8 cellular contexts compared by ENCODE assay signal in the genomic region with DNA sequence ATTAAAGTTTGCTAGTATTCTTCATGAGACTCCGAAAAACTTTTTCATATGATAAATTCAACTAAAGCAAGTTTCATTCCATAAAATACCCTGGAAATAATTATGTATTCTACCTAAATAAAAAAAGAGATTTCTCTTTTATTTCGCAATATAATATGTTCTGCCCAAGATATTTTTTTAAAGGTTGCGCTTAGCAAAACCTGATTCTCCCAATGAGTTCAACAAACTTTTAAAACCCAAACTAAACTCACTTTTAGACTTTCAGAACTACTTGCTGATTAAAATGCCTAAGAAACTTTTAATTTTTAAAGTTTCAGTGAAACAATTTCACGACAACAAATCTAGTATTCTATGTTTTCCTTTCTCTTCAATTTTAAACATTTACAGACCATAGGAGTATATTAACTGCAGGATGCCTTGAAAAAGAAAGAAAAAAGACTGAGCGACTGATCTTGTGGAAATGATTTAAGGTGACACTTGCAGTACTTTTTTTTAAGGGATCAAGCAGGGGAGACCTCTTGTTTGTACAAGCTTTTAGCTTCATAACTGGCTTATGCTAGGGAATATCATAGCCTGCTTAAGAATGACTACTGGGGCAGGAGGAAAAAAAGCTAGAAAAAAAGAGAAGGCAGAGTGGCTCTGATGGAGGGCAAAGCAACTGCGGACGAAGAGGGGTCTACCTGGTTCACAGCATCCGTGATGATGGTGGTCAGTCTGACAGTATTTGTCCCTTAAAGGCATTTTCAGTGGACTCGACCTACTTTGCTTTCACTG. TPM values are rescaled to one million over a fixed set of nuclear protein-coding genes. Genes with fewer than 3 reads are reported as not detected.
DNase-seq lines count a peak whose midpoint lies in the region; ATAC-seq and TF ChIP-seq lines count a peak whose summit lies in the region.

No MANE protein-coding gene starts in this region.

- H2AFZ ChIP-seq in GM23338, result peak overlapping the region; percentile 94
- H2AFZ ChIP-seq in SU-DHL-6 (ENCODE audit: low read depth, low read length, severe bottlenecking), result no peak overlapping the region

- H3K27ac ChIP-seq in GM23338 (ENCODE audit: low read depth) (no peak overlapping the region), SU-DHL-6 (ENCODE audit: low read depth, low read length) (peak overlapping the region; percentile 77)

- H3K79me2 ChIP-seq in GM23338 (replicated peaks; ENCODE audit: insufficient read depth), result no peaks in the 10 kb centered on the region
- peaks cover 65% of the 10 kb centered on the region for H3K79me2 ChIP-seq in SU-DHL-6 (ENCODE audit: insufficient read depth, low read length)

- no peaks in the 10 kb centered on the region for H3K9me3 Mint-ChIP-seq in GM23338

- H3F3A ChIP-seq in GM23338 (replicated peaks; ENCODE audit: low read depth) (no peaks in the 10 kb centered on the region), SU-DHL-6 (ENCODE audit: insufficient read depth) (no peaks in the 10 kb centered on the region; the same call in 1 of the 2 replicates)

- H3K9me2 ChIP-seq in GM23338 (ENCODE audit: insufficient read depth) (no peaks in the 10 kb centered on the region), SU-DHL-6 (replicated peaks; ENCODE audit: insufficient read depth, low read length) (no peaks in the 10 kb centered on the region)

- no peaks in the 10 kb centered on the region for H3K9me3 ChIP-seq in SU-DHL-6 (ENCODE audit: insufficient read depth, low read length)

- H3K27ac Mint-ChIP-seq in GM23338, result no peak overlapping the region

- peaks cover 29% of the 10 kb centered on the region for H3K27me3 Mint-ChIP-seq in GM23338 (ENCODE audit: insufficient read depth, low read depth, poor library complexity)

- H3K9ac ChIP-seq in SU-DHL-6 (ENCODE audit: low read length), result peak overlapping the region; percentile 96

- H3K4me1 Mint-ChIP-seq in GM23338, result peaks cover 11% of the 10 kb centered on the region; the same call in 2 of the 3 replicates

- DNase-seq in GM23338 (ENCODE audit: low spot score), result no peak
- no peak for DNase-seq in foreskin fibroblast
- DNase-seq in skeletal muscle cell (ENCODE audit: low read depth), result no peak
- DNase-seq in NCI-H1694 treated with DMSO at 0.1 percent for 48 hours (lab: John Stamatoyannopoulos, UW), result no peak

- ATAC-seq in GM23338 (no peak), HG03565 (IDR thresholded peaks at IDR 0.05; ENCODE audit: unreplicated experiment) (no peak), GM21390 (IDR thresholded peaks at IDR 0.05; ENCODE audit: unreplicated experiment) (no peak), HG02938 (IDR thresholded peaks at IDR 0.05; ENCODE audit: unreplicated experiment) (no peak)

- H3K27me3 ChIP-seq in GM23338 (ENCODE audit: insufficient read depth) (peaks cover 53% of the 10 kb centered on the region), SU-DHL-6 (ENCODE audit: low read length) (no peaks in the 10 kb centered on the region)

- peak overlapping the region; percentile 98 for H3K4me2 ChIP-seq in GM23338
- peak overlapping the region; percentile 73 for H3K4me2 ChIP-seq in SU-DHL-6 (ENCODE audit: low read depth, low read length, poor library complexity, severe bottlenecking)

- peaks cover 9% of the 10 kb centered on the region for H3K36me3 Mint-ChIP-seq in GM23338 (ENCODE audit: low read depth)

- peak overlapping the region; percentile 94 for H3K4me3 Mint-ChIP-seq in GM23338

- peak overlapping the region; percentile 89 for H3K4me3 ChIP-seq in GM23338
- peak overlapping the region; percentile 81 for H3K4me3 ChIP-seq in SU-DHL-6 (ENCODE audit: insufficient read depth, low read length, poor library complexity, severe bottlenecking)
- peak overlapping the region; percentile 73 to 85 for H3K4me3 ChIP-seq in foreskin fibroblast (ENCODE audit: low read depth in 1 of 2, low read length in 2 of 2)
- H3K4me3 ChIP-seq in skeletal muscle cell (ENCODE audit: low read depth, low read length), result peak overlapping the region; percentile 92

- TF ChIP-seq CTCF in GM23338 (conservative IDR thresholded peaks at IDR 0.05; ENCODE audit: low read depth in 2 of 2), result no peak
- no peak for TF ChIP-seq CTCF in SU-DHL-6 (IDR thresholded peaks at IDR 0.05; ENCODE audit: insufficient read depth, low read length, poor library complexity, severe bottlenecking)
- TF ChIP-seq CTCF in foreskin fibroblast (IDR thresholded peaks at IDR 0.05; ENCODE audit: low read depth, low read length), result no peak

- H4K20me1 ChIP-seq in GM23338 (replicated peaks; ENCODE audit: insufficient read depth), result peaks cover 7% of the 10 kb centered on the region
- H4K20me1 ChIP-seq in SU-DHL-6 (ENCODE audit: low read depth, low read length), result peaks cover 10% of the 10 kb centered on the region; the same call in 1 of the 2 replicates

- H3K36me3 ChIP-seq in GM23338 (ENCODE audit: insufficient read depth) (no peaks in the 10 kb centered on the region), SU-DHL-6 (ENCODE audit: low read length) (peaks cover 42% of the 10 kb centered on the region)

- H3K4me1 ChIP-seq in GM23338 (ENCODE audit: insufficient read depth), result no peaks in the 10 kb centered on the region; the same call in 1 of the 2 replicates

TF ChIP-seq in GM23338, 12 proteins besides CTCF, POLR2A, EP300 and RAD21:
- TF ChIP-seq ZNF331 (CRISPR knock-in tag; IDR thresholded peaks at IDR 0.05; ENCODE audit: low read depth) (no peak), EZH2 (IDR thresholded peaks at IDR 0.05; ENCODE audit: low read depth, unreplicated experiment) (peak; percentile 50)

RNA-seq across cellular contexts. Expression of a gene that starts 1.5 kb away (rescaled TPM):
- total RNA-seq in GM23338 (2014; rRNA removed; shearing (Covaris generic)), result 5.4 and 7.5 TPM in 2 replicates
- polyA plus RNA-seq in GM23338 (2016; fragmentation: Nextera tagmentation; extraction: Ambion mirVana), result 7.1 and 8.3 TPM in 2 replicates
